Comparison of ENCODE assay signal across 2 cellular contexts in genomic region chr9:82605657-82606031, GRCh38.
TF ChIP-seq lines count a peak whose summit lies in the region.

No MANE protein-coding gene starts in this region.

TF ChIP-seq in IMR-90, 13 proteins besides CTCF, POLR2A, EP300 and RAD21:
- TF ChIP-seq CEBPB (IDR thresholded peaks at IDR 0.05; ENCODE audit: low read depth, low read length) (no peak), RFX5 (IDR thresholded peaks at IDR 0.05; ENCODE audit: low read depth, low read length) (no peak), RCOR1 (IDR thresholded peaks at IDR 0.05; ENCODE audit: insufficient replicate concordance, low read length) (no peak), BHLHE40 (IDR thresholded peaks at IDR 0.05; ENCODE audit: low read depth, low read length) (no peak), USF2 (IDR thresholded peaks at IDR 0.05; ENCODE audit: low read depth, low read length) (no peak), SMC3 (IDR thresholded peaks at IDR 0.05; ENCODE audit: low read depth, low read length) (no peak), MXI1 (IDR thresholded peaks at IDR 0.05; ENCODE audit: borderline replicate concordance, low read depth, low read length) (no peak), MAZ (IDR thresholded peaks at IDR 0.05; ENCODE audit: borderline replicate concordance, low read depth, low read length) (no peak), MAFK (IDR thresholded peaks at IDR 0.05; ENCODE audit: low read depth, low read length) (no peak), FOS (IDR thresholded peaks at IDR 0.05; ENCODE audit: low read depth, low read length) (no peak), NFE2L2 (IDR thresholded peaks at IDR 0.05; ENCODE audit: low read depth, low read length) (no peak), ELK1 (IDR thresholded peaks at IDR 0.05; ENCODE audit: borderline replicate concordance, low read depth, low read length) (no peak), CHD1 (IDR thresholded peaks at IDR 0.05; ENCODE audit: low read depth, low read length) (no peak)

TF ChIP-seq in liver, 16 proteins besides CTCF, POLR2A, EP300 and RAD21:
- TF ChIP-seq TAF1 (conservative IDR thresholded peaks at IDR 0.05) (no peak), FOXA1 (IDR thresholded peaks at IDR 0.05) (no peak), HNF4A (conservative IDR thresholded peaks at IDR 0.05) (peak in 1 of 2 donors; percentile 50)
